Comparison of ENCODE assay signal across 8 cellular contexts in the genomic region with DNA sequence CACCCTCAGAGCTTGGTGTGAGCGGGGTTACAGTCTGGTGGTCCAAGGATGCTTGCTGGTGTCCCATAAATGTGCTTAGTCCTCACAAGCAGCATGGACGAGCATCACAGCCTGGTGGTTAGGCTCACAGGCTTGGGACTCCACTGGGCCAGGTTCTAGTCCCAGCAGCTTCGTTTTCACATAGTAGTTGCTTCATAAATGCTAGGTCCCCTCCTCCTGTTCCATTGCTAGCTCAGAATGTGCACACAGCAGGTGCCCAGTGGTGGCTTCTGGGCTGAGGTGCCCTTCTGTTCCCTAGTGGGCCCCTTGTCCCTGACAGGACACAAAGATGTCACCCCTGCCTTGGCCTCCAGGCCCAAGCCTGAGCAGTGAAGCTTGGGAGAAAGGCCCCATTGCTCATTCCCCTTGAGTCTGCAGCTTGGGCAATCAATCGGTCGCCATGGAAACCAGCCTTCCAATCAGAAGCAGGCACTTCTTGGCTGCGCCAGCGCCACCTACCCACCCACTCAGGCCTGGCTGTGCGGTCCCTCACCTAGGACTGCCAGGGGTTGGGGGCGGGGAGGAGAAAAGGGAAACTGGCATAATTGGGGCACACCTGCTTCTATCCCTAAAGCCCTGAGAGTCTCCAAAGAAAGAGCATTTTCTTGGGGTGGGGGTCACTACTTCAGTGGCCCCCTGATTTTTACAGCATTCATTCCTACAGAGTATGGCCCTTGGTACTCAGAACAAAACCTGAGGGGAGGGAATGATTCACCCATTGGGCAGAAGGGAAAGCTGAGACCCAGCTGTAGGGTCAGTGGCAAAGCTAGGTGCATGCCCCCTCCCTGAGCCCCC. TPM values are rescaled to one million over a fixed set of nuclear protein-coding genes. Genes with fewer than 3 reads are reported as not detected.
A peak's percentile ranks its signal among the peaks of the same experiment; 100 is the strongest.
DNase-seq lines count a peak whose midpoint lies in the region; ATAC-seq and TF ChIP-seq lines count a peak whose summit lies in the region.

No MANE protein-coding gene starts in this region.

- no peaks in the 10 kb centered on the region for H3K36me3 ChIP-seq in BE2C
- no peaks in the 10 kb centered on the region for H3K36me3 ChIP-seq in adrenal gland (replicated peaks in 1 of 2)

- WGBS in adrenal gland, 4 donors = 50 to 82% (median 57%) methylated on average over 3 to 9 of the region's 9 CpGs

- ATAC-seq in omental fat pad (ENCODE audit: low FRiP score) = no peak
- no peak for ATAC-seq in HG02610 (IDR thresholded peaks at IDR 0.05; ENCODE audit: unreplicated experiment)
- no peak for ATAC-seq in HG03039 (IDR thresholded peaks at IDR 0.05; ENCODE audit: unreplicated experiment)

- H3K27me3 ChIP-seq in BE2C (peaks cover 37% of the 10 kb centered on the region), adrenal gland (peaks cover 62% of the 10 kb centered on the region)

- no peaks in the 10 kb centered on the region for H3K9me3 ChIP-seq in BE2C
- H3K9me3 ChIP-seq in adrenal gland (replicated peaks in 1 of 3) = no peaks in the 10 kb centered on the region

- no peak for TF ChIP-seq POLR2A in adrenal gland (IDR thresholded peaks at IDR 0.05)

- no peak overlapping the region for H3K27ac ChIP-seq in adrenal gland

- H3K4me1 ChIP-seq in BE2C (peaks cover 5% of the 10 kb centered on the region), adrenal gland (replicated peaks in 1 of 2) (no peaks in the 10 kb centered on the region)

- TF ChIP-seq CTCF in BE2C (IDR thresholded peaks at IDR 0.05; ENCODE audit: low read depth, low read length) (peak; percentile 65), GM20000 (IDR thresholded peaks at IDR 0.05; ENCODE audit: extremely low read depth, missing control alignments) (peak; percentile 12), adrenal gland (IDR thresholded peaks at IDR 0.05) (no peak), omental fat pad (IDR thresholded peaks at IDR 0.05) (no peak)

- intact Hi-C loops in adrenal gland (cut with DNase I) = no loop called here

- DNase-seq in BE2C = peak; percentile 94
- peak; percentile 83 for DNase-seq in GM20000 (ENCODE audit: low spot score)
- DNase-seq in NCI-H748 (lab: John Stamatoyannopoulos, UW; ENCODE audit: unreplicated experiment) = peak; percentile 80
- DNase-seq in adrenal gland = peak in 4 of 7 donors; percentile 72 to 88 (median 76)
- peak; percentile 28 for DNase-seq in kidney glomerular epithelial cell (lab: John Stamatoyannopoulos, UW)
- DNase-seq in omental fat pad (ENCODE audit: low spot score) = no peak

- no peak overlapping the region for H3K4me3 ChIP-seq in BE2C (ENCODE audit: low read depth, low read length)
- H3K4me3 ChIP-seq in adrenal gland = no peak overlapping the region

RNA-seq across cellular contexts. Expression of a gene that starts 48.1 kb away (rescaled TPM):
- 0.99 TPM for polyA plus RNA-seq in BE2C (2012; ENCODE audit: insufficient read depth, insufficient read length, low read depth)
- 10 to 100 TPM; 16.4 to 80.7 (median 25.5) TPM for total RNA-seq in adrenal gland
- 10 to 100 TPM in 2 of 3 donors, 1 to 10 TPM in 1; 7.5 to 26.6 (median 11.5) TPM for polyA plus RNA-seq in adrenal gland
- 10 to 100 TPM; 17.4 to 83.5 (median 34.4) TPM for total RNA-seq in omental fat pad

Comparison
In these comparisons a context has a peak if more than half of its experiments do, and no peak if none do; other contexts are left out.
1. CTCF ChIP-seq: peak in BE2C (single experiment) and GM20000 (single experiment); none in adrenal gland (0 of 6) and omental fat pad (0 of 3).